19 cellular contexts compared by ENCODE assay signal in genomic region chr11:59292611-59293010, GRCh38.
DNase-seq lines count a peak whose midpoint lies in the region; ATAC-seq, FAIRE-seq and TF ChIP-seq lines count a peak whose summit lies in the region.
"Had no signal": no experiment of that assay in that cellular context is flagged by ENCODE, and none has a peak within 500 bp of the region (broad histone marks: within the 10 kb centered on the region; RNA-seq: fewer than 3 reads in every experiment).

No MANE protein-coding gene starts in this region.

- TF ChIP-seq CTCF in PC-3 (conservative IDR thresholded peaks at IDR 0.05; ENCODE audit: low read depth, low read length), result no peak
- TF ChIP-seq CTCF in bronchial epithelial cell (IDR thresholded peaks at IDR 0.05; ENCODE audit: insufficient read depth, low read length, severe bottlenecking), result no peak

- no peaks in the 10 kb centered on the region for H3K36me3 Mint-ChIP-seq in activated CD8-positive, alpha-beta memory T cell treated with anti-CD3 and anti-CD28 coated beads, Interleukin-2, amount 10 ng/mL, durations not matched to agents 7 days and 5 days

- DNase-seq in GM12892 (ENCODE audit: insufficient read length) (no peak), PC-3 (peak; percentile 64), bronchial epithelial cell (ENCODE audit: low read depth) (peak; percentile 52), kidney tubule cell (ENCODE audit: low spot score) (peak; percentile 68), posterior cingulate gyrus (no peak), T1000 (lab: John Stamatoyannopoulos, UW) (no peak)
- DNase-seq in activated CD8-positive, alpha-beta memory T cell treated with anti-CD3 and anti-CD28 coated beads, Interleukin-2, amount 10 ng/mL, durations not matched to agents 7 days and 5 days, result no peak
- DNase-seq: C1 segment of cervical spinal cord; CD4-positive, alpha-beta T cell; DMS79; GOT3; HFFc6; IMR-90 had no signal

- H3K36me3 ChIP-seq in PC-3 (ENCODE audit: low read depth, low read length), result no peaks in the 10 kb centered on the region
- no peaks in the 10 kb centered on the region for H3K36me3 ChIP-seq in bronchial epithelial cell (ENCODE audit: control insufficient read depth, insufficient read depth, low read length)
- H3K36me3 ChIP-seq: HAP-1 had no signal

- no peak overlapping the region for H3K27ac ChIP-seq in PC-3 (ENCODE audit: low read length)

- no TSS peak for BruUV-seq in PC-3 (replicated peaks; lab: Mats Ljungman, UMichigan)

- H3K9me3 Mint-ChIP-seq in activated CD8-positive, alpha-beta memory T cell treated with anti-CD3 and anti-CD28 coated beads, Interleukin-2, amount 10 ng/mL, durations not matched to agents 7 days and 5 days (ENCODE audit: low read depth), result no peaks in the 10 kb centered on the region
- H3K9me3 Mint-ChIP-seq: CD4-positive, alpha-beta T cell; HFFc6 had no signal

- H3F3A ChIP-seq in PC-3 (ENCODE audit: low read length, unreplicated experiment), result no peaks in the 10 kb centered on the region

- FAIRE-seq in GM12892 (lab: Jason Lieb, UNC) (peak; percentile 36), bronchial epithelial cell (lab: Jason Lieb, UNC) (no peak)
- FAIRE-seq: A204.1, GM12891, GM19239 had no signal

- POLR2A ChIA-PET in PC-3 (lab: Charles Lee; ENCODE audit: unreplicated experiment), result no interaction called here

- no peak overlapping the region for H3K27ac Mint-ChIP-seq in activated CD8-positive, alpha-beta memory T cell treated with anti-CD3 and anti-CD28 coated beads, Interleukin-2, amount 10 ng/mL, durations not matched to agents 7 days and 5 days
- H3K27ac Mint-ChIP-seq: B cell; CD4-positive, alpha-beta T cell; HFFc6 had no signal

- no peaks in the 10 kb centered on the region for H3K9me3 ChIP-seq in PC-3 (ENCODE audit: low read length)
- H3K9me3 ChIP-seq: HAP-1 had no signal

- no peak for TF ChIP-seq POLR2A in GM12892 (IDR thresholded peaks at IDR 0.05; ENCODE audit: low read depth, low read length)

- H3K9ac ChIP-seq in PC-3 (ENCODE audit: low read length), result no peak overlapping the region

- ATAC-seq in PC-3 (no peak), GM18870 (IDR thresholded peaks at IDR 0.05; ENCODE audit: unreplicated experiment) (no peak)
- ATAC-seq in activated CD8-positive, alpha-beta memory T cell treated with anti-CD3 and anti-CD28 coated beads, Interleukin-2, amount 10 ng/mL, durations not matched to agents 7 days and 5 days, result no peak

- no peaks in the 10 kb centered on the region for H3K4me1 Mint-ChIP-seq in activated CD8-positive, alpha-beta memory T cell treated with anti-CD3 and anti-CD28 coated beads, Interleukin-2, amount 10 ng/mL, durations not matched to agents 7 days and 5 days

- no peaks in the 10 kb centered on the region for H3K79me2 ChIP-seq in PC-3 (ENCODE audit: low read length)

- no peaks in the 10 kb centered on the region for H3K9me2 ChIP-seq in PC-3 (replicated peaks; ENCODE audit: low read length)

- H3K4me1 ChIP-seq in PC-3 (ENCODE audit: insufficient read depth, low read length), result peaks cover 7% of the 10 kb centered on the region
- H3K4me1 ChIP-seq: HAP-1 had no signal

- CTCF ChIA-PET in PC-3 (lab: Charles Lee), result no interaction called here
- CTCF ChIA-PET in activated CD8-positive, alpha-beta memory T cell treated with anti-CD3 and anti-CD28 coated beads, Interleukin-2, amount 10 ng/mL, durations not matched to agents 7 days and 5 days (lab: Charles Lee), result no interaction called here

- no peak overlapping the region for H3K4me3 Mint-ChIP-seq in activated CD8-positive, alpha-beta memory T cell treated with anti-CD3 and anti-CD28 coated beads, Interleukin-2, amount 10 ng/mL, durations not matched to agents 7 days and 5 days
- H3K4me3 Mint-ChIP-seq: B cell; CD4-positive, alpha-beta T cell; HFFc6 had no signal

- H4K20me1 ChIP-seq in PC-3 (ENCODE audit: low read length), result no peaks in the 10 kb centered on the region

- H3K27me3 Mint-ChIP-seq in activated CD8-positive, alpha-beta memory T cell treated with anti-CD3 and anti-CD28 coated beads, Interleukin-2, amount 10 ng/mL, durations not matched to agents 7 days and 5 days, result peaks cover 18% of the 10 kb centered on the region

- intact Hi-C loops in PC-3 (cut with micrococcal nuclease) (no loop called here), posterior cingulate gyrus (cut with DNase I) (no loop called here)

- H3K27me3 ChIP-seq in PC-3 (ENCODE audit: low read length), result peaks cover 53% of the 10 kb centered on the region
- no peaks in the 10 kb centered on the region for H3K27me3 ChIP-seq in bronchial epithelial cell (ENCODE audit: control insufficient read depth, insufficient read depth, low read length)

- H3K4me2 ChIP-seq in PC-3 (ENCODE audit: low read length), result no peak overlapping the region

- H2AFZ ChIP-seq in PC-3 (ENCODE audit: low read length), result no peak overlapping the region

- H3K4me3 ChIP-seq in PC-3 (ENCODE audit: low read length) (no peak overlapping the region), bronchial epithelial cell (ENCODE audit: low read depth, low read length) (no peak overlapping the region)
- H3K4me3 ChIP-seq: HAP-1 had no signal

Comparison
In these comparisons a context has a peak if more than half of its experiments do, and no peak if none do; other contexts are left out.
1. DNase-seq: peak in PC-3 (single experiment), bronchial epithelial cell (single experiment) and kidney tubule cell (single experiment); none in GM12892 (single experiment), posterior cingulate gyrus (0 of 10), activated CD8-positive, alpha-beta memory T cell treated with anti-CD3 and anti-CD28 coated beads, Interleukin-2, amount 10 ng/mL, durations not matched to agents 7 days and 5 days (single experiment) and T1000 (single experiment).